1 cellular context compared by ENCODE assay signal in the genomic region with DNA sequence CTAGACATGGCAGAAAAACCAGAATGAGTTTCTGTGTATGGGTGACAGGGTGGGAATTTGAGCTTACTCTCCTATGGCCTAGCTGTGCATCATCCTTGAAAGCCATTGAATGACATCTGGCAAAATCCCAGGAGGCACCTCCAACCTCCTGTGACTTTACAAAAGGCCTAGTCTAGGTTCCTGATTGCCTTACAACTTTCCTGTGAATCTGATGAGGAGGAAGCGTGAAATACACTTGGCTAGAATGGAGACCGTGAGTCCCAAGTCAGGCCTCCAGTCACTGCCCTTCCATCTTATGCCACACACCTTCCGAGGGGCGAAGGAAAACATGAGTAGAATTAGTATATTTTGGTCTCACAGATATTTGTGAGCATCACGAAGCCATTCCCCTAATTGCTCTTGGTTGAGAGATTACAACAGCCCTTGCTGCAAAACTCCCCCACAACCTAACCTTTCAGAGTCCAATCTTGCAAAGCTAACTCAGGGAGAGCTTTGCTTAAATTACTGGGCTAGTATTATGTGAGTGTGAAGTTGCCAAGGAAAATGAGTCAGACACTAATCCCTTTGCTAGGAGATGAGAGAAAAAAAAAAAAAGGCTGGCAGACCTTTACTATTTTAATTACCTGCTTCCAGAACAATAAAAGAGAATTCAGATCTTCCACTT.
TF ChIP-seq lines count a peak whose summit lies in the region.

No MANE protein-coding gene starts in this region.

TF ChIP-seq in IMR-90, 13 proteins besides CTCF, POLR2A, EP300 and RAD21 (continued from another document):
- no peak for TF ChIP-seq FOS (IDR thresholded peaks at IDR 0.05; ENCODE audit: low read depth, low read length)
- TF ChIP-seq NFE2L2 (IDR thresholded peaks at IDR 0.05; ENCODE audit: low read depth, low read length) = no peak
- no peak for TF ChIP-seq MXI1 (IDR thresholded peaks at IDR 0.05; ENCODE audit: borderline replicate concordance, low read depth, low read length)
- no peak for TF ChIP-seq MAZ (IDR thresholded peaks at IDR 0.05; ENCODE audit: borderline replicate concordance, low read depth, low read length)
- TF ChIP-seq, protein P1, sequence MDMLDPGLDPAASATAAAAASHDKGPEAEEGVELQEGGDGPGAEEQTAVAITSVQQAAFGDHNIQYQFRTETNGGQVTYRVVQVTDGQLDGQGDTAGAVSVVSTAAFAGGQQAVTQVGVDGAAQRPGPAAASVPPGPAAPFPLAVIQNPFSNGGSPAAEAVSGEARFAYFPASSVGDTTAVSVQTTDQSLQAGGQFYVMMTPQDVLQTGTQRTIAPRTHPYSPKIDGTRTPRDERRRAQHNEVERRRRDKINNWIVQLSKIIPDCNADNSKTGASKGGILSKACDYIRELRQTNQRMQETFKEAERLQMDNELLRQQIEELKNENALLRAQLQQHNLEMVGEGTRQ (IDR thresholded peaks at IDR 0.05; ENCODE audit: low read depth, low read length) = no peak
- TF ChIP-seq SMC3 (IDR thresholded peaks at IDR 0.05; ENCODE audit: low read depth, low read length) = no peak
- TF ChIP-seq, protein P2, sequence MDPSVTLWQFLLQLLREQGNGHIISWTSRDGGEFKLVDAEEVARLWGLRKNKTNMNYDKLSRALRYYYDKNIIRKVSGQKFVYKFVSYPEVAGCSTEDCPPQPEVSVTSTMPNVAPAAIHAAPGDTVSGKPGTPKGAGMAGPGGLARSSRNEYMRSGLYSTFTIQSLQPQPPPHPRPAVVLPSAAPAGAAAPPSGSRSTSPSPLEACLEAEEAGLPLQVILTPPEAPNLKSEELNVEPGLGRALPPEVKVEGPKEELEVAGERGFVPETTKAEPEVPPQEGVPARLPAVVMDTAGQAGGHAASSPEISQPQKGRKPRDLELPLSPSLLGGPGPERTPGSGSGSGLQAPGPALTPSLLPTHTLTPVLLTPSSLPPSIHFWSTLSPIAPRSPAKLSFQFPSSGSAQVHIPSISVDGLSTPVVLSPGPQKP (IDR thresholded peaks at IDR 0.05; ENCODE audit: borderline replicate concordance, low read depth, low read length) = no peak
- TF ChIP-seq RCOR1 (IDR thresholded peaks at IDR 0.05; ENCODE audit: insufficient replicate concordance, low read length) = no peak
